Comparison of ENCODE assay signal across 1 cellular context in the genomic region with DNA sequence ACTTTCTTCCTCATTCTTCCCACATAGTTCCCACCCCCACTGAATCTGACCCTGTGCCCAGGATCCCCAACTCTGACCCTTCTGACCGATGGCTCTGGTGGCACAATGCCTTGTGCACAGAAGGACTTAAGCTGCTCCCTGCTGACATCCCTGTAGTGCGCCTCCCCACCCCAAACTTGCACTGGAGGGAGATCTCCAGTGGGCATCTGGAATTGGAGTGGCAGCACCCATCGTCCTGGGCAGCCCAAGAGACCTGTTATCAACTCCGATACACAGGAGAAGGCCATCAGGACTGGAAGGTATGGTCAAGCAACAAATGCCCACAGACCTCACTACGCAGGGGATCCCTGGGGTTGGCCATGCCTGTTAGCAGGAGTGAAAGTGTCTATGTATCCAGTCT.
TF ChIP-seq lines count a peak whose summit lies in the region.

No MANE protein-coding gene starts in this region.

TF ChIP-seq in SK-N-SH treated with all-trans-retinoic acid at 6 μM for 48 hours, 23 proteins besides CTCF, POLR2A, EP300 and RAD21 (continued from another document):
- TF ChIP-seq TSHZ2 (CRISPR knock-in tag; IDR thresholded peaks at IDR 0.05) = no peak
- TF ChIP-seq TOX (CRISPR knock-in tag; IDR thresholded peaks at IDR 0.05; ENCODE audit: borderline replicate concordance) = no peak
- TF ChIP-seq, protein P1, sequence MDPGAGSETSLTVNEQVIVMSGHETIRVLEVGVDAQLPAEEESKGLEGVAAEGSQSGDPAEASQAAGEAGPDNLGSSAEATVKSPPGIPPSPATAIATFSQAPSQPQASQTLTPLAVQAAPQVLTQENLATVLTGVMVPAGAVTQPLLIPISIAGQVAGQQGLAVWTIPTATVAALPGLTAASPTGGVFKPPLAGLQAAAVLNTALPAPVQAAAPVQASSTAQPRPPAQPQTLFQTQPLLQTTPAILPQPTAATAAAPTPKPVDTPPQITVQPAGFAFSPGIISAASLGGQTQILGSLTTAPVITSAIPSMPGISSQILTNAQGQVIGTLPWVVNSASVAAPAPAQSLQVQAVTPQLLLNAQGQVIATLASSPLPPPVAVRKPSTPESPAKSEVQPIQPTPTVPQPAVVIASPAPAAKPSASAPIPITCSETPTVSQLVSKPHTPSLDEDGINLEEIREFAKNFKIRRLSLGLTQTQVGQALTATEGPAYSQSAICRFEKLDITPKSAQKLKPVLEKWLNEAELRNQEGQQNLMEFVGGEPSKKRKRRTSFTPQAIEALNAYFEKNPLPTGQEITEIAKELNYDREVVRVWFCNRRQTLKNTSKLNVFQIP (CRISPR knock-in tag; IDR thresholded peaks at IDR 0.05; ENCODE audit: borderline replicate concordance, low read depth) = no peak
- no peak for TF ChIP-seq ZC3H10 (CRISPR knock-in tag; IDR thresholded peaks at IDR 0.05)
- no peak for TF ChIP-seq TCF4 (CRISPR knock-in tag; IDR thresholded peaks at IDR 0.05; ENCODE audit: borderline replicate concordance)
- no peak for TF ChIP-seq SNAI2 (CRISPR knock-in tag; IDR thresholded peaks at IDR 0.05)
- TF ChIP-seq CSDC2 (CRISPR knock-in tag; IDR thresholded peaks at IDR 0.05) = no peak
